ENCODE assay signal across 1 cellular context in genomic region chr3:183988216-183988790, GRCh38.
TF ChIP-seq lines count a peak whose summit lies in the region.

No MANE protein-coding gene starts in this region.

TF ChIP-seq in HepG2, 621 proteins besides CTCF, POLR2A, EP300 and RAD21 (continues in another document):
- TF ChIP-seq PITX1 (CRISPR knock-in tag; IDR thresholded peaks at IDR 0.05) (peak; percentile 75), GTF3A (CRISPR knock-in tag; conservative IDR thresholded peaks at IDR 0.05) (no peak), ZBTB44 (CRISPR knock-in tag; IDR thresholded peaks at IDR 0.05) (no peak), THAP8 (CRISPR knock-in tag; IDR thresholded peaks at IDR 0.05; ENCODE audit: borderline replicate concordance) (no peak), HIVEP1 (CRISPR knock-in tag; IDR thresholded peaks at IDR 0.05) (no peak), HNF1B (CRISPR knock-in tag; IDR thresholded peaks at IDR 0.05) (no peak), ZNF629 (CRISPR knock-in tag; conservative IDR thresholded peaks at IDR 0.05) (no peak), HMGXB4 (CRISPR knock-in tag; IDR thresholded peaks at IDR 0.05; ENCODE audit: borderline replicate concordance in 1 of 2, low read depth in 1 of 2) (peak in 1 of 2 experiments; percentile 57; a peak in 2 of 4 replicates), BHLHE40 (IDR thresholded peaks at IDR 0.05; ENCODE audit: low read length) (no peak), ZNF558 (CRISPR knock-in tag; IDR thresholded peaks at IDR 0.05; ENCODE audit: borderline replicate concordance) (no peak), GABPA (IDR thresholded peaks at IDR 0.05; ENCODE audit: low read depth, low read length) (no peak), GABPA (CRISPR knock-in tag; IDR thresholded peaks at IDR 0.05; ENCODE audit: low read depth) (no peak; the same call in 1 of the 2 replicates), PAX8 (CRISPR knock-in tag; IDR thresholded peaks at IDR 0.05; ENCODE audit: borderline replicate concordance) (no peak), PCBP2 (optimal IDR thresholded peaks at IDR 0.05; ENCODE audit: low read depth, low read length, poor library complexity, severe bottlenecking) (no peak), ZNF652 (CRISPR knock-in tag; IDR thresholded peaks at IDR 0.05; ENCODE audit: borderline replicate concordance, low read depth) (no peak), KMT2B (CRISPR knock-in tag; IDR thresholded peaks at IDR 0.05) (peak; percentile 44; the same call in 1 of the 2 replicates), POGK (CRISPR knock-in tag; conservative IDR thresholded peaks at IDR 0.05) (peak; percentile 73; the same call in 1 of the 2 replicates), PPARG (CRISPR knock-in tag; conservative IDR thresholded peaks at IDR 0.05) (peak; percentile 98), ZNF367 (CRISPR knock-in tag; IDR thresholded peaks at IDR 0.05; ENCODE audit: borderline replicate concordance) (no peak), ZNF34 (CRISPR knock-in tag; IDR thresholded peaks at IDR 0.05; ENCODE audit: borderline replicate concordance) (0 out of 2 replicates have a peak, but pooled peaks have one; percentile 56), DDIT3 (CRISPR knock-in tag; IDR thresholded peaks at IDR 0.05) (no peak), WIZ (CRISPR knock-in tag; IDR thresholded peaks at IDR 0.05) (no peak), GMEB1 (CRISPR knock-in tag; IDR thresholded peaks at IDR 0.05; ENCODE audit: borderline replicate concordance) (peak; percentile 32; the same call in 1 of the 2 replicates), ZNF232 (CRISPR knock-in tag; IDR thresholded peaks at IDR 0.05; ENCODE audit: borderline replicate concordance) (no peak; the same call in 1 of the 2 replicates), ARID3A (IDR thresholded peaks at IDR 0.05; ENCODE audit: low read depth, low read length) (peak; percentile 37; the same call in 1 of the 2 replicates), EED (CRISPR knock-in tag; IDR thresholded peaks at IDR 0.05) (no peak), PLRG1 (conservative IDR thresholded peaks at IDR 0.05) (no peak), ZMAT3 (CRISPR knock-in tag; conservative IDR thresholded peaks at IDR 0.05) (no peak), KIAA2018 (CRISPR knock-in tag; IDR thresholded peaks at IDR 0.05; ENCODE audit: borderline replicate concordance) (no peak), ZSCAN5A (CRISPR knock-in tag; IDR thresholded peaks at IDR 0.05; ENCODE audit: borderline replicate concordance) (0 out of 2 replicates have a peak, but pooled peaks have one; percentile 59), MAZ (IDR thresholded peaks at IDR 0.05; ENCODE audit: borderline replicate concordance, low read depth, low read length) (no peak), MAZ (CRISPR knock-in tag; IDR thresholded peaks at IDR 0.05; ENCODE audit: low read depth) (0 out of 2 replicates have a peak, but pooled peaks have one; percentile 40), ZBTB26 (CRISPR knock-in tag; IDR thresholded peaks at IDR 0.05; ENCODE audit: borderline replicate concordance) (no peak), TARDBP (CRISPR knock-in tag; IDR thresholded peaks at IDR 0.05) (peak; percentile 79)
